Comparison of ENCODE assay signal across 1 cellular context in the genomic region with DNA sequence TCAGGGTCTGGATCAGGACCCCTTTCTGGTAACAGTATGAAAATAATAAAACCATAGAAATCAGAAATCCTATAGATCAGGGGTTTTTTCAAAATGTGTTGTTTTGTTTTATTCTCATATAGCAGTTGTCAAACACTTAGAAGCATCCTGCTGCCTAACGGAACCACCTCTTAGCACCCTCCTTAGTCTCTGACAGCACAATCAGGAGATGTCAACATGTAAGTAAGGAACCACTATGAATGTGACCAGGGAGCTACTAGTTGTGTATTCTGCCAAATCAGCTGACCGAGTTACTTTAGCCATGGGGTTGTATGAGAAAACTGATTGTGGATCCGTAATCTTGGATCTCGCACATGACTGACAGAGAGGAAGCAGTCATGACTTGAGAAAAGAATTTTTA.
TF ChIP-seq lines count a peak whose summit lies in the region.

No MANE protein-coding gene starts in this region.

TF ChIP-seq in A549, 52 proteins besides CTCF, POLR2A, EP300 and RAD21 (continued from another document):
- TF ChIP-seq HOXA7 (CRISPR knock-in tag; IDR thresholded peaks at IDR 0.05): no peak
- TF ChIP-seq, protein P1, sequence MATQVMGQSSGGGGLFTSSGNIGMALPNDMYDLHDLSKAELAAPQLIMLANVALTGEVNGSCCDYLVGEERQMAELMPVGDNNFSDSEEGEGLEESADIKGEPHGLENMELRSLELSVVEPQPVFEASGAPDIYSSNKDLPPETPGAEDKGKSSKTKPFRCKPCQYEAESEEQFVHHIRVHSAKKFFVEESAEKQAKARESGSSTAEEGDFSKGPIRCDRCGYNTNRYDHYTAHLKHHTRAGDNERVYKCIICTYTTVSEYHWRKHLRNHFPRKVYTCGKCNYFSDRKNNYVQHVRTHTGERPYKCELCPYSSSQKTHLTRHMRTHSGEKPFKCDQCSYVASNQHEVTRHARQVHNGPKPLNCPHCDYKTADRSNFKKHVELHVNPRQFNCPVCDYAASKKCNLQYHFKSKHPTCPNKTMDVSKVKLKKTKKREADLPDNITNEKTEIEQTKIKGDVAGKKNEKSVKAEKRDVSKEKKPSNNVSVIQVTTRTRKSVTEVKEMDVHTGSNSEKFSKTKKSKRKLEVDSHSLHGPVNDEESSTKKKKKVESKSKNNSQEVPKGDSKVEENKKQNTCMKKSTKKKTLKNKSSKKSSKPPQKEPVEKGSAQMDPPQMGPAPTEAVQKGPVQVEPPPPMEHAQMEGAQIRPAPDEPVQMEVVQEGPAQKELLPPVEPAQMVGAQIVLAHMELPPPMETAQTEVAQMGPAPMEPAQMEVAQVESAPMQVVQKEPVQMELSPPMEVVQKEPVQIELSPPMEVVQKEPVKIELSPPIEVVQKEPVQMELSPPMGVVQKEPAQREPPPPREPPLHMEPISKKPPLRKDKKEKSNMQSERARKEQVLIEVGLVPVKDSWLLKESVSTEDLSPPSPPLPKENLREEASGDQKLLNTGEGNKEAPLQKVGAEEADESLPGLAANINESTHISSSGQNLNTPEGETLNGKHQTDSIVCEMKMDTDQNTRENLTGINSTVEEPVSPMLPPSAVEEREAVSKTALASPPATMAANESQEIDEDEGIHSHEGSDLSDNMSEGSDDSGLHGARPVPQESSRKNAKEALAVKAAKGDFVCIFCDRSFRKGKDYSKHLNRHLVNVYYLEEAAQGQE (IDR thresholded peaks at IDR 0.05): no peak
- no peak for TF ChIP-seq CHD4 (IDR thresholded peaks at IDR 0.05; ENCODE audit: borderline replicate concordance)
- no peak for TF ChIP-seq CHD2 (IDR thresholded peaks at IDR 0.05; ENCODE audit: low read length, partially characterized antibody)
- TF ChIP-seq, protein P2, sequence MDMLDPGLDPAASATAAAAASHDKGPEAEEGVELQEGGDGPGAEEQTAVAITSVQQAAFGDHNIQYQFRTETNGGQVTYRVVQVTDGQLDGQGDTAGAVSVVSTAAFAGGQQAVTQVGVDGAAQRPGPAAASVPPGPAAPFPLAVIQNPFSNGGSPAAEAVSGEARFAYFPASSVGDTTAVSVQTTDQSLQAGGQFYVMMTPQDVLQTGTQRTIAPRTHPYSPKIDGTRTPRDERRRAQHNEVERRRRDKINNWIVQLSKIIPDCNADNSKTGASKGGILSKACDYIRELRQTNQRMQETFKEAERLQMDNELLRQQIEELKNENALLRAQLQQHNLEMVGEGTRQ (IDR thresholded peaks at IDR 0.05): no peak
- no peak for TF ChIP-seq TP53 (CRISPR knock-in tag; IDR thresholded peaks at IDR 0.05)
- no peak for TF ChIP-seq PHF8 (IDR thresholded peaks at IDR 0.05; ENCODE audit: borderline replicate concordance, low read depth)
- TF ChIP-seq EHMT2 (IDR thresholded peaks at IDR 0.05; ENCODE audit: low read depth): no peak
